ENCODE assay signal across 8 cellular contexts in the genomic region with DNA sequence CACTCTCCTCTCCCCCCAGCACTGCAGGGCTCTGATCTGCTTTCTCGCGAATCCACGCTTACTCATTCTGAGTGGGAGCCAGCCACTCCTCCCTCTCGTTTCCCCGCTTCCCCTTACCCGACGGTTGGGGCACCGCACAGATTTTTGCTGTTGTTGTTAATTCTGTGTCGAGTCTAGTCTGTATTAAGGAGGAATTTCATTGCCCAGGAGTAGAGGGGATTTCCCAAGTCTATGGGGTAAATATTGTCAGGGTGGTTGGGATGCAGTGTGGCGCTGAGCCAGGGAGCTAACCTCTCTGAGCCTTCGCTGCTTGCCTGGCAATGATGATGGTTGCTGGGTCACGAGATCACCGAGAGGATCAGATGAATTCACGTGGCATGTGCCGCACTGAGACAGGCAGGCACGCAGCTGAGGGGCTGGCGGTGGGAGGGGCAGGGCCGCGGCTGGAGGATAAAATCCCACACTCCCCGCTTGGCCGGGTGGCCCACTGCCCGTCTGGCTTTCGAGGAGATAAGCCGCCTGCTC. TPM values are rescaled to one million over a fixed set of nuclear protein-coding genes. Genes with fewer than 3 reads are reported as not detected.
A peak's percentile ranks its signal among the peaks of the same experiment; 100 is the strongest.
DNase-seq lines count a peak whose midpoint lies in the region; ATAC-seq and TF ChIP-seq lines count a peak whose summit lies in the region.

No MANE protein-coding gene starts in this region.

- no peak for TF ChIP-seq CTCF in left ventricle myocardium inferior (IDR thresholded peaks at IDR 0.05; ENCODE audit: borderline replicate concordance)

- peaks cover 83% of the 10 kb centered on the region for H3K4me1 ChIP-seq in left ventricle myocardium inferior

- H3K4me1 Mint-ChIP-seq in activated CD4-positive, alpha-beta T cell treated with anti-CD3 and anti-CD28 coated beads, Interleukin-2, amount 10 ng/mL, durations not matched to agents 24 days and 14 days = peaks cover 48% of the 10 kb centered on the region

- H3K4me3 ChIP-seq in H7 (ENCODE audit: insufficient read depth, low read depth, low read length) (no peak overlapping the region), left ventricle myocardium inferior (no peak overlapping the region)

- no peaks in the 10 kb centered on the region for H3K27me3 ChIP-seq in H7 (ENCODE audit: control insufficient read depth, insufficient read depth, low read length)
- no peaks in the 10 kb centered on the region for H3K27me3 ChIP-seq in left ventricle myocardium inferior (ENCODE audit: low read depth)

- intact Hi-C loops in activated CD4-positive, alpha-beta T cell treated with anti-CD3 and anti-CD28 coated beads, Interleukin-2, amount 10 ng/mL, durations not matched to agents 24 days and 14 days (cut with micrococcal nuclease) = no loop called here
- intact Hi-C loops in left ventricle myocardium inferior (cut with micrococcal nuclease) = no loop called here

- peak overlapping the region; percentile 37 for H3K27ac ChIP-seq in left ventricle myocardium inferior (replicated peaks)

- ATAC-seq in HG03139 (IDR thresholded peaks at IDR 0.05; ENCODE audit: unreplicated experiment) = no peak

- no peaks in the 10 kb centered on the region for H3K9me3 ChIP-seq in left ventricle myocardium inferior (replicated peaks)

- H3K36me3 ChIP-seq in H7 (replicated peaks; ENCODE audit: control insufficient read depth, insufficient read depth, low read length) = peaks cover 3% of the 10 kb centered on the region
- H3K36me3 ChIP-seq in left ventricle myocardium inferior = no peaks in the 10 kb centered on the region

- H3K36me3 Mint-ChIP-seq in activated CD4-positive, alpha-beta T cell treated with anti-CD3 and anti-CD28 coated beads, Interleukin-2, amount 10 ng/mL, durations not matched to agents 24 days and 14 days (ENCODE audit: low read depth) = peaks cover 2% of the 10 kb centered on the region

- H3K27ac Mint-ChIP-seq in activated CD4-positive, alpha-beta T cell treated with anti-CD3 and anti-CD28 coated beads, Interleukin-2, amount 10 ng/mL, durations not matched to agents 24 days and 14 days = no peak overlapping the region

- H3K9me3 Mint-ChIP-seq in activated CD4-positive, alpha-beta T cell treated with anti-CD3 and anti-CD28 coated beads, Interleukin-2, amount 10 ng/mL, durations not matched to agents 24 days and 14 days = no peaks in the 10 kb centered on the region

- peak overlapping the region; percentile 8 for H3K4me3 Mint-ChIP-seq in activated CD4-positive, alpha-beta T cell treated with anti-CD3 and anti-CD28 coated beads, Interleukin-2, amount 10 ng/mL, durations not matched to agents 24 days and 14 days

- H3K27me3 Mint-ChIP-seq in activated CD4-positive, alpha-beta T cell treated with anti-CD3 and anti-CD28 coated beads, Interleukin-2, amount 10 ng/mL, durations not matched to agents 24 days and 14 days = no peaks in the 10 kb centered on the region

- DNase-seq in H7 (peak; percentile 56), left ventricle myocardium inferior (no peak), NCI-H2227 (lab: John Stamatoyannopoulos, UW; ENCODE audit: unreplicated experiment) (no peak), NCI-H2081 (lab: John Stamatoyannopoulos, UW) (no peak)
- DNase-seq in activated CD4-positive, alpha-beta T cell treated with anti-CD3 and anti-CD28 coated beads, Interleukin-2, amount 10 ng/mL, durations not matched to agents 24 days and 14 days = no peak
- peak; percentile 47 for DNase-seq in stimulated activated CD4-positive, alpha-beta T cell treated with anti-CD3 and anti-CD28 coated beads, Interleukin-4, amount 100 ng/mL, for 1 hour
- DNase-seq in stimulated activated naive CD4-positive, alpha-beta T cell treated with Interleukin-2 at 50 U/mL for 16 hours (lab: John Stamatoyannopoulos, UW) = no peak

RNA-seq across cellular contexts. Expression of a gene that starts 18.5 kb away (rescaled TPM):
- total RNA-seq in H7 (2014; rRNA removed; shearing (Covaris generic)) = 25.1 and 27.2 TPM in 2 replicates
- total RNA-seq in activated CD4-positive, alpha-beta T cell treated with anti-CD3 and anti-CD28 coated beads, Interleukin-2, amount 10 ng/mL, durations not matched to agents 24 days and 14 days = 125 and 128 TPM in 2 replicates
- total RNA-seq in left ventricle myocardium inferior = 152 TPM

Comparison
In these comparisons a context has a peak if more than half of its experiments do, and no peak if none do; other contexts are left out.
1. DNase-seq: peak in H7 (single experiment) and stimulated activated CD4-positive, alpha-beta T cell treated with anti-CD3 and anti-CD28 coated beads, Interleukin-4, amount 100 ng/mL, for 1 hour (single experiment); none in activated CD4-positive, alpha-beta T cell treated with anti-CD3 and anti-CD28 coated beads, Interleukin-2, amount 10 ng/mL, durations not matched to agents 24 days and 14 days (single experiment), left ventricle myocardium inferior (single experiment), NCI-H2227 (single experiment), stimulated activated naive CD4-positive, alpha-beta T cell treated with Interleukin-2 at 50 U/mL for 16 hours (single experiment) and NCI-H2081 (0 of 2).